Comparison of ENCODE assay signal across 8 cellular contexts in genomic region chr1:121397101-121397500, GRCh38.
DNase-seq lines count a peak whose midpoint lies in the region; ATAC-seq and TF ChIP-seq lines count a peak whose summit lies in the region.
"Not testable (repeated sequence)": the region's sequence is repeated elsewhere in the genome, so short reads cannot be mapped to it uniquely, and the experiment has no call there.

No MANE protein-coding gene starts in this region.

- H3K27me3 ChIP-seq in GM06990 (replicated peaks; ENCODE audit: control insufficient read depth, insufficient read depth, low read length); mammary epithelial cell (ENCODE audit: insufficient read depth, low read length): not testable (repeated sequence)

- not testable (repeated sequence) for H3K9me2 ChIP-seq in OCI-LY7 (ENCODE audit: insufficient read depth, low read length)

- intact Hi-C loops in OCI-LY7 (cut with micrococcal nuclease; ENCODE audit: unreplicated experiment); mammary epithelial cell (cut with micrococcal nuclease): not testable (repeated sequence)

- H3K4me2 ChIP-seq in OCI-LY7 (ENCODE audit: low read length) (peak overlapping the region; percentile 65), mammary epithelial cell (ENCODE audit: insufficient read depth, low read depth, low read length) (peak overlapping the region; percentile 83)

- H3K36me3 Mint-ChIP-seq in activated CD8-positive, alpha-beta memory T cell treated with anti-CD3 and anti-CD28 coated beads, Interleukin-2, amount 10 ng/mL, durations not matched to agents 7 days and 5 days: peaks cover 19% of the 10 kb centered on the region
- H3K36me3 Mint-ChIP-seq in mesothelial cell of epicardium: peaks cover 13% of the 10 kb centered on the region

- H3K27ac Mint-ChIP-seq in activated CD8-positive, alpha-beta memory T cell treated with anti-CD3 and anti-CD28 coated beads, Interleukin-2, amount 10 ng/mL, durations not matched to agents 7 days and 5 days; mesothelial cell of epicardium: not testable (repeated sequence)

- CTCF ChIA-PET in OCI-LY7 (lab: Charles Lee; ENCODE audit: unreplicated experiment); activated CD8-positive, alpha-beta memory T cell treated with anti-CD3 and anti-CD28 coated beads, Interleukin-2, amount 10 ng/mL, durations not matched to agents 7 days and 5 days (lab: Charles Lee); mammary epithelial cell (lab: Charles Lee; ENCODE audit: low non-redundant PET): not testable (repeated sequence)

- in situ Hi-C loops in mammary epithelial cell (cut with MboI; ENCODE audit: low sequenced_read_pairs in 2 of 2): not testable (repeated sequence)

- peaks cover 16% of the 10 kb centered on the region for H3K9me3 Mint-ChIP-seq in activated CD8-positive, alpha-beta memory T cell treated with anti-CD3 and anti-CD28 coated beads, Interleukin-2, amount 10 ng/mL, durations not matched to agents 7 days and 5 days (ENCODE audit: low read depth)
- peaks cover 15% of the 10 kb centered on the region for H3K9me3 Mint-ChIP-seq in mesothelial cell of epicardium

- H4K20me1 ChIP-seq in OCI-LY7 (ENCODE audit: insufficient read depth, low read length); mammary epithelial cell (ENCODE audit: insufficient read depth, low read length): not testable (repeated sequence)

- not testable (repeated sequence) for H3K27ac ChIP-seq in OCI-LY7 (ENCODE audit: low read depth, low read length, poor library complexity, severe bottlenecking); mammary epithelial cell (ENCODE audit: insufficient read depth, low read depth, low read length); urinary bladder (ENCODE audit: low read depth)

- not testable (repeated sequence) for H3K4me1 ChIP-seq in OCI-LY7 (ENCODE audit: insufficient read depth, low read length, poor library complexity, severe bottlenecking); mammary epithelial cell (ENCODE audit: insufficient read depth, low read length); urinary bladder (ENCODE audit: insufficient read depth)

- peaks cover 12% of the 10 kb centered on the region for H3K4me1 Mint-ChIP-seq in activated CD8-positive, alpha-beta memory T cell treated with anti-CD3 and anti-CD28 coated beads, Interleukin-2, amount 10 ng/mL, durations not matched to agents 7 days and 5 days
- not testable (repeated sequence) for H3K4me1 Mint-ChIP-seq in mesothelial cell of epicardium

- peaks cover 16% of the 10 kb centered on the region for H3K27me3 Mint-ChIP-seq in activated CD8-positive, alpha-beta memory T cell treated with anti-CD3 and anti-CD28 coated beads, Interleukin-2, amount 10 ng/mL, durations not matched to agents 7 days and 5 days
- not testable (repeated sequence) for H3K27me3 Mint-ChIP-seq in mesothelial cell of epicardium (ENCODE audit: low read depth)

- POLR2A ChIA-PET in OCI-LY7 (lab: Charles Lee): not testable (repeated sequence)

- H3K9me3 ChIP-seq in OCI-LY7 (ENCODE audit: low read length); mammary epithelial cell (replicated peaks; ENCODE audit: insufficient read depth, low read length): not testable (repeated sequence)

- dilution Hi-C loops in mammary epithelial cell (cut with HindIII; ENCODE audit: low sequenced_read_pairs): not testable (repeated sequence)

- not testable (repeated sequence) for H3K79me2 ChIP-seq in OCI-LY7 (ENCODE audit: insufficient read depth, low read depth, low read length); mammary epithelial cell (ENCODE audit: insufficient read depth, low read length)

- ATAC-seq in activated CD8-positive, alpha-beta memory T cell treated with anti-CD3 and anti-CD28 coated beads, Interleukin-2, amount 10 ng/mL, durations not matched to agents 7 days and 5 days: not testable (repeated sequence)

- DNase-seq in GM06990 (ENCODE audit: extremely low read depth, insufficient read length); OCI-LY7 (ENCODE audit: low spot score); activated CD8-positive, alpha-beta memory T cell treated with anti-CD3 and anti-CD28 coated beads, Interleukin-2, amount 10 ng/mL, durations not matched to agents 7 days and 5 days; mammary epithelial cell; fibroblast of villous mesenchyme (ENCODE audit: low read depth); mesothelial cell of epicardium (ENCODE audit: low spot score in 2 of 2, unreplicated experiment in 2 of 2); skeletal muscle cell (ENCODE audit: low read depth): not testable (repeated sequence)

- peak overlapping the region; percentile 61 for H3K4me3 Mint-ChIP-seq in activated CD8-positive, alpha-beta memory T cell treated with anti-CD3 and anti-CD28 coated beads, Interleukin-2, amount 10 ng/mL, durations not matched to agents 7 days and 5 days
- H3K4me3 Mint-ChIP-seq in mesothelial cell of epicardium: peak overlapping the region; percentile 86

- H3K4me3 ChIP-seq in GM06990 (replicated peaks; ENCODE audit: low read depth, low read length) (peak overlapping the region; percentile 51), OCI-LY7 (ENCODE audit: low read depth, low read length, poor library complexity, severe bottlenecking) (peak overlapping the region; percentile 73), mammary epithelial cell (replicated peaks in 1 of 3; ENCODE audit: insufficient read depth in 1 of 3, low read depth in 2 of 3, low read length in 3 of 3) (peak overlapping the region; percentile 40 to 57 (median 41)), fibroblast of villous mesenchyme (ENCODE audit: low read depth, low read length) (peak overlapping the region; percentile 63), skeletal muscle cell (ENCODE audit: low read depth, low read length) (peak overlapping the region; percentile 53), urinary bladder (ENCODE audit: low read depth, low read length) (peak overlapping the region; percentile 40)

- not testable (repeated sequence) for H2AFZ ChIP-seq in OCI-LY7 (ENCODE audit: low read length)
- peak overlapping the region; percentile 71 for H2AFZ ChIP-seq in mammary epithelial cell (ENCODE audit: low read depth, low read length)

- not testable (repeated sequence) for H3K9ac ChIP-seq in mammary epithelial cell (ENCODE audit: insufficient read depth, low read length)

- BruUV-seq in OCI-LY7 (replicated peaks; lab: Mats Ljungman, UMichigan); mammary epithelial cell (replicated peaks; lab: Mats Ljungman, UMichigan): not testable (repeated sequence)

- H3K36me3 ChIP-seq in GM06990 (ENCODE audit: control insufficient read depth, insufficient read depth, low read length); OCI-LY7 (ENCODE audit: insufficient read depth, low read length); mammary epithelial cell (ENCODE audit: insufficient read depth, low read length); urinary bladder (ENCODE audit: insufficient read depth): not testable (repeated sequence)

- no CpG with 5 or more reads among the region's 22 CpGs for WGBS in mammary epithelial cell (ENCODE audit: low coverage, missing lambda C conversion rate)
- WGBS in urinary bladder: 20% methylated on average over 17 of the region's 22 CpGs

- not testable (repeated sequence) for TF ChIP-seq CTCF in GM06990 (IDR thresholded peaks at IDR 0.05; ENCODE audit: insufficient read depth, low read length, poor library complexity, severe bottlenecking); OCI-LY7 (conservative IDR thresholded peaks at IDR 0.05; ENCODE audit: low read length); mammary epithelial cell (conservative IDR thresholded peaks at IDR 0.05 in 1 of 2, IDR thresholded peaks at IDR 0.05 in 1 of 2; ENCODE audit: extremely low read depth in 1 of 2, insufficient read depth in 1 of 2, low read depth in 1 of 2, low read length in 2 of 2); fibroblast of villous mesenchyme (IDR thresholded peaks at IDR 0.05; ENCODE audit: insufficient read depth, low read depth, low read length); mesothelial cell of epicardium (IDR thresholded peaks at IDR 0.05; ENCODE audit: unreplicated experiment)
